In genomic region chrX:132270021-132270420, GRCh38 we compare ENCODE assay signal across 16 cellular contexts. TPM values are rescaled to one million over a fixed set of nuclear protein-coding genes. Genes with fewer than 3 reads are reported as not detected.
DNase-seq lines count a peak whose midpoint lies in the region; ATAC-seq, FAIRE-seq and TF ChIP-seq lines count a peak whose summit lies in the region.
"Had no signal": no experiment of that assay in that cellular context is flagged by ENCODE, and none has a peak within 500 bp of the region (broad histone marks: within the 10 kb centered on the region; RNA-seq: fewer than 3 reads in every experiment).

No MANE protein-coding gene starts in this region.

- no peak for DNase-seq in activated naive CD4-positive, alpha-beta T cell treated with anti-CD3 and anti-CD28 coated beads, Interleukin-2, amount 50 U/mL, for 72 hours (ENCODE audit: low spot score in 2 of 2)
- no peak for DNase-seq in activated naive CD4-positive, alpha-beta T cell treated with anti-CD3 and anti-CD28 coated beads for 36 hours
- no peak for DNase-seq in astrocyte (ENCODE audit: low read depth)
- DNase-seq in immature natural killer cell: no peak
- DNase-seq in HPDE6-E6E7 (ENCODE audit: extremely low spot score): no peak
- DNase-seq: DMS153, H7, Karpas-422, NCI-H1930, NCI-H524 had no signal

- peak overlapping the region; percentile 32 to 44 for H3K27ac Mint-ChIP-seq in activated naive CD4-positive, alpha-beta T cell treated with anti-CD3 and anti-CD28 coated beads, Interleukin-2, amount 50 U/mL, for 72 hours
- no peak overlapping the region for H3K27ac Mint-ChIP-seq in activated naive CD4-positive, alpha-beta T cell treated with anti-CD3 and anti-CD28 coated beads for 36 hours
- H3K27ac Mint-ChIP-seq in astrocyte (ENCODE audit: unreplicated experiment) (no peak overlapping the region), immature natural killer cell (no peak overlapping the region)

- no peaks in the 10 kb centered on the region for H4K20me1 ChIP-seq in astrocyte (ENCODE audit: insufficient read depth, low read length)

- intact Hi-C loops in activated naive CD4-positive, alpha-beta T cell treated with anti-CD3 and anti-CD28 coated beads for 36 hours (cut with micrococcal nuclease): no loop called here

- no peak overlapping the region for H3K4me2 ChIP-seq in astrocyte (ENCODE audit: low read length)
- H3K4me2 ChIP-seq: BLaER1 treated with 17β-estradiol and CSF1 and Interleukin-3, amounts not matched to agents 10 nM and 100 nM had no signal

- H2AFZ ChIP-seq in astrocyte (ENCODE audit: low read depth, low read length): no peak overlapping the region

- no peaks in the 10 kb centered on the region for H3K27me3 Mint-ChIP-seq in activated naive CD4-positive, alpha-beta T cell treated with anti-CD3 and anti-CD28 coated beads for 36 hours (ENCODE audit: low read depth)
- H3K27me3 Mint-ChIP-seq in astrocyte (ENCODE audit: low read depth, unreplicated experiment) (no peaks in the 10 kb centered on the region), immature natural killer cell (ENCODE audit: low read depth in 3 of 3) (peaks cover 2 to 4% (median 2%) of the 10 kb centered on the region in 3 donors)

- H3K4me3 Mint-ChIP-seq in activated naive CD4-positive, alpha-beta T cell treated with anti-CD3 and anti-CD28 coated beads for 36 hours: no peak overlapping the region
- H3K4me3 Mint-ChIP-seq in astrocyte (ENCODE audit: unreplicated experiment) (no peak overlapping the region), immature natural killer cell (no peak overlapping the region)

- H3K36me3 Mint-ChIP-seq in activated naive CD4-positive, alpha-beta T cell treated with anti-CD3 and anti-CD28 coated beads, Interleukin-2, amount 50 U/mL, for 72 hours: no peaks in the 10 kb centered on the region
- H3K36me3 Mint-ChIP-seq in activated naive CD4-positive, alpha-beta T cell treated with anti-CD3 and anti-CD28 coated beads for 36 hours (ENCODE audit: low read depth): no peaks in the 10 kb centered on the region
- no peaks in the 10 kb centered on the region for H3K36me3 Mint-ChIP-seq in astrocyte (ENCODE audit: low read depth, unreplicated experiment)
- H3K36me3 Mint-ChIP-seq in immature natural killer cell: no peaks in the 10 kb centered on the region

- H3K4me1 ChIP-seq in astrocyte (ENCODE audit: insufficient read depth, low read length) (no peaks in the 10 kb centered on the region), gastroesophageal sphincter (no peaks in the 10 kb centered on the region), subcutaneous abdominal adipose tissue (ENCODE audit: control insufficient read depth in 5 of 5, insufficient read depth in 5 of 5, low read length in 5 of 5) (peaks cover 0 to 15% (median 4%) of the 10 kb centered on the region in 5 donors)
- H3K4me1 ChIP-seq: BLaER1 treated with 17β-estradiol and CSF1 and Interleukin-3, amounts not matched to agents 10 nM and 100 nM had no signal

- ATAC-seq in activated naive CD4-positive, alpha-beta T cell treated with anti-CD3 and anti-CD28 coated beads, Interleukin-2, amount 50 U/mL, for 72 hours: no peak
- peak; percentile 35 for ATAC-seq in gastroesophageal sphincter
- ATAC-seq in GM19455 (IDR thresholded peaks at IDR 0.05; ENCODE audit: unreplicated experiment): no peak

- H3K27ac ChIP-seq in astrocyte (ENCODE audit: low read depth, low read length) (no peak overlapping the region), gastroesophageal sphincter (peak overlapping the region in 1 of 4 donors; percentile 57), subcutaneous abdominal adipose tissue (ENCODE audit: low read depth, low read length) (peak overlapping the region; percentile 7)
- H3K27ac ChIP-seq: 22Rv1; BLaER1 treated with 17β-estradiol and CSF1 and Interleukin-3, amounts not matched to agents 10 nM and 100 nM had no signal

- peaks cover 11% of the 10 kb centered on the region for H3K4me1 Mint-ChIP-seq in activated naive CD4-positive, alpha-beta T cell treated with anti-CD3 and anti-CD28 coated beads for 36 hours (ENCODE audit: low read depth)
- H3K4me1 Mint-ChIP-seq in astrocyte (ENCODE audit: low read depth, unreplicated experiment) (peaks cover 13% of the 10 kb centered on the region), immature natural killer cell (no peaks in the 10 kb centered on the region)

- no peak overlapping the region for H3K4me3 ChIP-seq in astrocyte (ENCODE audit: insufficient read depth, low read depth, low read length)
- no peak overlapping the region for H3K4me3 ChIP-seq in gastroesophageal sphincter
- H3K4me3 ChIP-seq in subcutaneous abdominal adipose tissue (ENCODE audit: low read depth in 1 of 5, low read length in 5 of 5): no peak overlapping the region
- H3K4me3 ChIP-seq: BLaER1 treated with 17β-estradiol and CSF1 and Interleukin-3, amounts not matched to agents 10 nM and 100 nM had no signal

- TF ChIP-seq EP300 in gastroesophageal sphincter (IDR thresholded peaks at IDR 0.05): no peak

- no peak overlapping the region for H3K9ac ChIP-seq in astrocyte (ENCODE audit: low read length)
- H3K9ac ChIP-seq in subcutaneous abdominal adipose tissue (ENCODE audit: low read length in 5 of 5): no peak overlapping the region
- H3K9ac ChIP-seq: BLaER1 treated with 17β-estradiol and CSF1 and Interleukin-3, amounts not matched to agents 10 nM and 100 nM had no signal

- H3K36me3 ChIP-seq in astrocyte (ENCODE audit: insufficient read depth, low read length) (no peaks in the 10 kb centered on the region), gastroesophageal sphincter (no peaks in the 10 kb centered on the region), subcutaneous abdominal adipose tissue (ENCODE audit: control insufficient read depth in 5 of 5, insufficient read depth in 5 of 5, low read length in 5 of 5) (no peaks in the 10 kb centered on the region)
- H3K36me3 ChIP-seq: BLaER1 treated with 17β-estradiol and CSF1 and Interleukin-3, amounts not matched to agents 10 nM and 100 nM had no signal

- H3K9me3 Mint-ChIP-seq in activated naive CD4-positive, alpha-beta T cell treated with anti-CD3 and anti-CD28 coated beads, Interleukin-2, amount 50 U/mL, for 72 hours: peaks cover 0 to 7% of the 10 kb centered on the region in 2 donors
- no peaks in the 10 kb centered on the region for H3K9me3 Mint-ChIP-seq in activated naive CD4-positive, alpha-beta T cell treated with anti-CD3 and anti-CD28 coated beads for 36 hours
- H3K9me3 Mint-ChIP-seq in astrocyte (ENCODE audit: unreplicated experiment) (no peaks in the 10 kb centered on the region), immature natural killer cell (no peaks in the 10 kb centered on the region)

- TF ChIP-seq CTCF in astrocyte (IDR thresholded peaks at IDR 0.05; ENCODE audit: insufficient read depth, low read depth, low read length) (no peak), gastroesophageal sphincter (IDR thresholded peaks at IDR 0.05) (no peak)

- CTCF ChIA-PET in activated naive CD4-positive, alpha-beta T cell treated with anti-CD3 and anti-CD28 coated beads for 36 hours (lab: Charles Lee): no interaction called here

- no peaks in the 10 kb centered on the region for H3K79me2 ChIP-seq in astrocyte (ENCODE audit: insufficient read depth, low read length)

- H3K9me3 ChIP-seq in astrocyte (ENCODE audit: insufficient read depth, low read depth, low read length): no peaks in the 10 kb centered on the region
- no peaks in the 10 kb centered on the region for H3K9me3 ChIP-seq in gastroesophageal sphincter
- H3K9me3 ChIP-seq in subcutaneous abdominal adipose tissue (ENCODE audit: control insufficient read depth in 5 of 5, low read length in 5 of 5): no peaks in the 10 kb centered on the region
- H3K9me3 ChIP-seq: BLaER1 treated with 17β-estradiol and CSF1 and Interleukin-3, amounts not matched to agents 10 nM and 100 nM had no signal

- TF ChIP-seq POLR2A in gastroesophageal sphincter (IDR thresholded peaks at IDR 0.05): no peak

- FAIRE-seq in astrocyte (lab: Jason Lieb, UNC): peak; percentile 65
- FAIRE-seq: RCC 7860 had no signal

- H3K27me3 ChIP-seq in astrocyte (ENCODE audit: insufficient read depth, low read length) (no peaks in the 10 kb centered on the region), gastroesophageal sphincter (no peaks in the 10 kb centered on the region), subcutaneous abdominal adipose tissue (ENCODE audit: control insufficient read depth in 5 of 5, insufficient read depth in 4 of 5, low read length in 5 of 5) (no peaks in the 10 kb centered on the region)

- 83 to 100% methylated on average over 1 of the region's 2 CpGs for WGBS in gastroesophageal sphincter (ENCODE audit: low coverage in 1 of 2), 2 donors

RNA-seq across cellular contexts. Expression of gene RAP2C, which starts 50.8 kb away (rescaled TPM):
- 10 to 100 TPM; 34.4 to 39.4 TPM for total RNA-seq in activated naive CD4-positive, alpha-beta T cell treated with anti-CD3 and anti-CD28 coated beads, Interleukin-2, amount 50 U/mL, for 72 hours
- total RNA-seq in activated naive CD4-positive, alpha-beta T cell treated with anti-CD3 and anti-CD28 coated beads for 36 hours: 10 to 100 TPM; 24.5 to 27.4 TPM
- total RNA-seq in astrocyte (29.0 and 31.2 TPM in 2 replicates), gastroesophageal sphincter (10 to 100 TPM; 14.5 to 19.9 (median 15.5) TPM)
- 10 to 100 TPM; 21.6 to 24.7 (median 24.2) TPM for polyA plus RNA-seq in immature natural killer cell

Comparison
In these comparisons a context has a peak if more than half of its experiments do, and no peak if none do; other contexts are left out.
1. H3K27ac Mint-ChIP-seq: peak in activated naive CD4-positive, alpha-beta T cell treated with anti-CD3 and anti-CD28 coated beads, Interleukin-2, amount 50 U/mL, for 72 hours (2 of 2); none in activated naive CD4-positive, alpha-beta T cell treated with anti-CD3 and anti-CD28 coated beads for 36 hours (single experiment), astrocyte (single experiment) and immature natural killer cell (0 of 6).